Comparison of ENCODE assay signal across 1 cellular context in genomic region chr15:69462493-69463181, GRCh38.
TF ChIP-seq lines count a peak whose summit lies in the region.

No MANE protein-coding gene starts in this region.

TF ChIP-seq in HepG2, 621 proteins besides CTCF, POLR2A, EP300 and RAD21 (continued from another document and continues in another):
- TF ChIP-seq ZNF687 (CRISPR knock-in tag; IDR thresholded peaks at IDR 0.05) (peak; percentile 91), MEIS2 (CRISPR knock-in tag; IDR thresholded peaks at IDR 0.05) (no peak), ZNF75D (CRISPR knock-in tag; IDR thresholded peaks at IDR 0.05; ENCODE audit: borderline replicate concordance) (no peak), NFIB (CRISPR knock-in tag; IDR thresholded peaks at IDR 0.05; ENCODE audit: borderline replicate concordance) (no peak), ZNF350 (CRISPR knock-in tag; IDR thresholded peaks at IDR 0.05; ENCODE audit: borderline replicate concordance, low read depth) (peak; percentile 44), ZNF784 (CRISPR knock-in tag; IDR thresholded peaks at IDR 0.05; ENCODE audit: borderline replicate concordance) (no peak), REXO4 (CRISPR knock-in tag; IDR thresholded peaks at IDR 0.05; ENCODE audit: borderline replicate concordance) (no peak), ZNF10 (CRISPR knock-in tag; IDR thresholded peaks at IDR 0.05; ENCODE audit: borderline replicate concordance, low read depth) (no peak), FOXM1 (CRISPR knock-in tag; IDR thresholded peaks at IDR 0.05) (no peak), SRSF4 (IDR thresholded peaks at IDR 0.05; ENCODE audit: low read depth, low read length, poor library complexity, severe bottlenecking) (no peak), ELK4 (CRISPR knock-in tag; IDR thresholded peaks at IDR 0.05; ENCODE audit: borderline replicate concordance) (no peak), ZKSCAN1 (IDR thresholded peaks at IDR 0.05; ENCODE audit: low read length) (no peak), MATR3 (CRISPR knock-in tag; IDR thresholded peaks at IDR 0.05) (no peak), POLR2AphosphoS5 (IDR thresholded peaks at IDR 0.05; ENCODE audit: low read depth, low read length) (peak; percentile 88), MTA3 (CRISPR knock-in tag; IDR thresholded peaks at IDR 0.05) (no peak), SRY (CRISPR knock-in tag; IDR thresholded peaks at IDR 0.05) (peak; percentile 87), BORCS8-MEF2B (CRISPR knock-in tag; IDR thresholded peaks at IDR 0.05) (peak; percentile 72), ZBTB38 (CRISPR knock-in tag; IDR thresholded peaks at IDR 0.05) (no peak; the same call in 1 of the 2 replicates), FIP1L1 (IDR thresholded peaks at IDR 0.05; ENCODE audit: borderline replicate concordance, insufficient read depth, low read depth, low read length) (no peak), ZNF766 (CRISPR knock-in tag; IDR thresholded peaks at IDR 0.05; ENCODE audit: borderline replicate concordance) (no peak; the same call in 1 of the 2 replicates), CEBPB (IDR thresholded peaks at IDR 0.05; ENCODE audit: borderline replicate concordance, low read depth, low read length) (peak; percentile 12; the same call in 1 of the 2 replicates), ZNF619 (CRISPR knock-in tag; IDR thresholded peaks at IDR 0.05) (no peak), DMTF1 (CRISPR knock-in tag; IDR thresholded peaks at IDR 0.05) (no peak), ZNF33A (CRISPR knock-in tag; IDR thresholded peaks at IDR 0.05; ENCODE audit: borderline replicate concordance) (no peak), ZNF839 (CRISPR knock-in tag; IDR thresholded peaks at IDR 0.05; ENCODE audit: borderline replicate concordance) (no peak), FOXO1 (CRISPR knock-in tag; IDR thresholded peaks at IDR 0.05) (no peak; the same call in 1 of the 2 replicates), NR2F1 (CRISPR knock-in tag; IDR thresholded peaks at IDR 0.05) (no peak), ZNF713 (CRISPR knock-in tag; IDR thresholded peaks at IDR 0.05) (no peak), ZNF724P (CRISPR knock-in tag; IDR thresholded peaks at IDR 0.05; ENCODE audit: borderline replicate concordance) (no peak; the same call in 1 of the 2 replicates), HDAC6 (IDR thresholded peaks at IDR 0.05; ENCODE audit: low read depth, low read length) (no peak), SAFB2 (CRISPR knock-in tag; IDR thresholded peaks at IDR 0.05; ENCODE audit: borderline replicate concordance, low read depth) (no peak), ZGPAT (CRISPR knock-in tag; IDR thresholded peaks at IDR 0.05) (peak; percentile 69), MXD3 (CRISPR knock-in tag; IDR thresholded peaks at IDR 0.05) (no peak; the same call in 1 of the 2 replicates), GATAD1 (CRISPR knock-in tag; IDR thresholded peaks at IDR 0.05) (peak; percentile 73), ZFP91 (CRISPR knock-in tag; IDR thresholded peaks at IDR 0.05; ENCODE audit: borderline replicate concordance) (peak; percentile 74; the same call in 1 of the 2 replicates), ZBTB20 (CRISPR knock-in tag; IDR thresholded peaks at IDR 0.05; ENCODE audit: borderline replicate concordance, low read depth) (0 out of 2 replicates have a peak, but pooled peaks have one; percentile 49), ZC3H4 (CRISPR knock-in tag; IDR thresholded peaks at IDR 0.05; ENCODE audit: borderline replicate concordance) (no peak), ARNT (IDR thresholded peaks at IDR 0.05) (no peak), FOXA3 (CRISPR knock-in tag; IDR thresholded peaks at IDR 0.05) (no peak), ATF2 (CRISPR knock-in tag; IDR thresholded peaks at IDR 0.05) (no peak), SIX1 (CRISPR knock-in tag; IDR thresholded peaks at IDR 0.05; ENCODE audit: borderline replicate concordance) (no peak), ZNF574 (CRISPR knock-in tag; IDR thresholded peaks at IDR 0.05) (no peak; the same call in 1 of the 2 replicates), HOMEZ (CRISPR knock-in tag; IDR thresholded peaks at IDR 0.05; ENCODE audit: low read depth) (peak; percentile 91), HOXA5 (CRISPR knock-in tag; IDR thresholded peaks at IDR 0.05) (no peak; the same call in 1 of the 2 replicates), EEA1 (CRISPR knock-in tag; IDR thresholded peaks at IDR 0.05; ENCODE audit: borderline replicate concordance) (no peak), ZNF138 (CRISPR knock-in tag; IDR thresholded peaks at IDR 0.05; ENCODE audit: low read depth) (0 out of 2 replicates have a peak, but pooled peaks have one; percentile 69), ZFP41 (CRISPR knock-in tag; IDR thresholded peaks at IDR 0.05; ENCODE audit: borderline replicate concordance) (no peak), TRIM24 (CRISPR knock-in tag; IDR thresholded peaks at IDR 0.05) (no peak; the same call in 1 of the 2 replicates), TEAD3 (CRISPR knock-in tag; optimal IDR thresholded peaks at IDR 0.05; ENCODE audit: borderline replicate concordance) (peak; percentile 81)
